9 cellular contexts compared by ENCODE assay signal in the genomic region with DNA sequence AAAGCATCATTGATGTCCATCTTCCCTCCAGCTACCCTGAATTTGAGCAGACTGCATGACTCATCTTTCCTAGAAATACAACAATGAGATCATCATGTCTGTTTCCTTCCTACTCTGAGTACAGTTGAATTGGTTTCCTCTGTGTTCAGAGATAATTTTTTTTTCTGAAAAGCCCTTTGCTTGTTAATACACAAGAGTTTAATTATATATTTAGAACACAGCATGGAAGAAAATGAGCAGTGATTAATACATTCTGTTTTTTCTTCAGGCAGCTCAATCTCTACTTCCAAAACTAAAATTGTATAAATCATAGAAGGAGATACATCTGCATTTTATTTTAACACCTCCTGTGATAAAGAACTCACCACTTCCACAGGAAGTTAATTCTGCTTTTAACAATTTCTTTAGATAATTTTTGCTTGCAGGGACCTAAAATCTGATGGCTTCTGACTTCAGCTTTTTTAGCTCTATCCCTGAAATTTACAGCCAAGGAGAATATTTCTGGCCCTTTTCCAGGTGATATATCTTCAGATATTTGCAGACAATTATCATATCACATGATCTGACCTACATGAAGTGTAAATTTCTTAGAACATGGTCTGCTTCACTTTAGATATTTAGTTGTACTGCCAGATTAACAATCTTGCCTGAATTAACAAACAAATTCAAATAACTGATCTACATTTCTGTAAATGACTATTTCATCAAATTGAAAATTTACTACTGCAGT.
A peak's percentile ranks its signal among the peaks of the same experiment; 100 is the strongest.
DNase-seq lines count a peak whose midpoint lies in the region; ATAC-seq and TF ChIP-seq lines count a peak whose summit lies in the region.
"Had no signal": no experiment of that assay in that cellular context is flagged by ENCODE, and none has a peak within 500 bp of the region (broad histone marks: within the 10 kb centered on the region; RNA-seq: fewer than 3 reads in every experiment).

No MANE protein-coding gene starts in this region.

- H3K9me3 Mint-ChIP-seq in effector memory CD8-positive, alpha-beta T cell: no peaks in the 10 kb centered on the region

- intact Hi-C loops in vagina (cut with DNase I): no loop called here

- H3K4me1 ChIP-seq in vagina: no peaks in the 10 kb centered on the region

- no peak overlapping the region for H3K4me3 ChIP-seq in vagina

- H3K4me3 Mint-ChIP-seq in effector memory CD8-positive, alpha-beta T cell: peak overlapping the region; percentile 48 to 61
- H3K4me3 Mint-ChIP-seq: B cell had no signal

- peaks cover 0 to 4% of the 10 kb centered on the region in 2 donors for H3K27me3 Mint-ChIP-seq in effector memory CD8-positive, alpha-beta T cell

- peak; percentile 92 for ATAC-seq in effector memory CD8-positive, alpha-beta T cell (replicated peaks)
- ATAC-seq in HG03342 (IDR thresholded peaks at IDR 0.05; ENCODE audit: unreplicated experiment): no peak

- H3K4me1 Mint-ChIP-seq in effector memory CD8-positive, alpha-beta T cell (ENCODE audit: low read depth in 2 of 2): peaks cover 16 to 17% of the 10 kb centered on the region in 2 donors
- H3K4me1 Mint-ChIP-seq: B cell had no signal

- DNase-seq in NCI-H2227 treated with DMSO at 0.1 percent for 48 hours (lab: John Stamatoyannopoulos, UW): peak; percentile 32
- no peak for DNase-seq in NCI-H2227 (lab: John Stamatoyannopoulos, UW; ENCODE audit: unreplicated experiment)
- DNase-seq in OCI-M1 (lab: John Stamatoyannopoulos, UW): peak; percentile 94
- DNase-seq in effector memory CD8-positive, alpha-beta T cell: no peak
- DNase-seq in pons (ENCODE audit: low spot score): peak; percentile 15
- no peak for DNase-seq in vagina (ENCODE audit: extremely low spot score in 2 of 2)
- DNase-seq in NCI-H1436 (lab: John Stamatoyannopoulos, UW): no peak

- TF ChIP-seq CTCF in vagina (IDR thresholded peaks at IDR 0.05): no peak

- H3K36me3 Mint-ChIP-seq in effector memory CD8-positive, alpha-beta T cell (ENCODE audit: insufficient read depth): no peaks in the 10 kb centered on the region

- no peaks in the 10 kb centered on the region for H3K36me3 ChIP-seq in vagina

- H3K27ac Mint-ChIP-seq in effector memory CD8-positive, alpha-beta T cell: peak overlapping the region; percentile 42 to 52
- H3K27ac Mint-ChIP-seq: B cell had no signal

- TF ChIP-seq POLR2A in vagina (IDR thresholded peaks at IDR 0.05): no peak

- H3K9me3 ChIP-seq in vagina: no peaks in the 10 kb centered on the region

- H3K27ac ChIP-seq in vagina: no peak overlapping the region

- no peaks in the 10 kb centered on the region for H3K27me3 ChIP-seq in vagina

Comparison
In these comparisons a context has a peak if more than half of its experiments do, and no peak if none do; other contexts are left out.
1. DNase-seq: peak in NCI-H2227 treated with DMSO at 0.1 percent for 48 hours (single experiment), OCI-M1 (single experiment) and pons (single experiment); none in NCI-H2227 (single experiment), effector memory CD8-positive, alpha-beta T cell (0 of 3), vagina (0 of 2) and NCI-H1436 (single experiment).